Comparison of ENCODE assay signal across 9 cellular contexts in genomic region chr14:92846162-92846897, GRCh38. TPM values are rescaled to one million over a fixed set of nuclear protein-coding genes. Genes with fewer than 3 reads are reported as not detected.
DNase-seq lines count a peak whose midpoint lies in the region; ATAC-seq, FAIRE-seq and TF ChIP-seq lines count a peak whose summit lies in the region.
"Had no signal": no experiment of that assay in that cellular context is flagged by ENCODE, and none has a peak within 500 bp of the region (broad histone marks: within the 10 kb centered on the region; RNA-seq: fewer than 3 reads in every experiment).

No MANE protein-coding gene starts in this region.

- no peak for DNase-seq in Right ventricle myocardium inferior (ENCODE audit: missing footprints)
- DNase-seq in cardiac septum (ENCODE audit: low spot score), result no peak
- peak; percentile 80 for DNase-seq in RCC 7860 (ENCODE audit: low spot score)
- DNase-seq in fibroblast of the aortic adventitia (ENCODE audit: low read depth), result peak; percentile 69
- DNase-seq in HT-29 (ENCODE audit: low spot score), result no peak
- no peak for DNase-seq in type B pancreatic cell (ENCODE audit: extremely low spot score, unreplicated experiment)
- DNase-seq in NCI-H2227 (lab: John Stamatoyannopoulos, UW; ENCODE audit: unreplicated experiment), result no peak

- H3K27me3 Mint-ChIP-seq in type B pancreatic cell, result no peaks in the 10 kb centered on the region

- no peak overlapping the region for H3K4me3 ChIP-seq in fibroblast of the aortic adventitia (ENCODE audit: low read depth, low read length)

- FAIRE-seq in RCC 7860 (lab: Jason Lieb, UNC), result peak; percentile 74
- FAIRE-seq: colon had no signal

- TF ChIP-seq CTCF in fibroblast of the aortic adventitia (IDR thresholded peaks at IDR 0.05; ENCODE audit: insufficient read depth, low read length) (no peak), type B pancreatic cell (conservative IDR thresholded peaks at IDR 0.05) (no peak)

- peaks cover 9% of the 10 kb centered on the region for H3K36me3 Mint-ChIP-seq in type B pancreatic cell

- H3K4me1 Mint-ChIP-seq in type B pancreatic cell (ENCODE audit: unreplicated experiment), result no peaks in the 10 kb centered on the region

- no peak overlapping the region for H3K27ac Mint-ChIP-seq in type B pancreatic cell

- no peak overlapping the region for H3K4me3 Mint-ChIP-seq in type B pancreatic cell

- intact Hi-C loops in Right ventricle myocardium inferior (cut with DNase I) (no loop called here), cardiac septum (cut with DNase I) (no loop called here)

- ATAC-seq in Right ventricle myocardium inferior, result peak; percentile 81
- peak; percentile 80 for ATAC-seq in HG02763 (IDR thresholded peaks at IDR 0.05; ENCODE audit: unreplicated experiment)

- H3K9me3 Mint-ChIP-seq in type B pancreatic cell, result no peaks in the 10 kb centered on the region

RNA-seq across cellular contexts. Expression of gene GOLGA5, which starts 52.2 kb away (rescaled TPM):
- total RNA-seq in Right ventricle myocardium inferior (18.9 TPM), cardiac septum (24.2 TPM), fibroblast of the aortic adventitia (ENCODE audit: low replicate concordance) (35.4 and 70.3 TPM in 2 replicates), type B pancreatic cell (ENCODE audit: low replicate concordance) (27.6 and 38.1 TPM in 2 replicates)
- 7.3 and 8.3 TPM in 2 replicates for total RNA-seq in HT-29 (2014; rRNA removed; shearing (Covaris generic))

Comparison
In these comparisons a context has a peak if more than half of its experiments do, and no peak if none do; other contexts are left out.
1. DNase-seq: peak in RCC 7860 (single experiment) and fibroblast of the aortic adventitia (single experiment); none in Right ventricle myocardium inferior (single experiment), cardiac septum (single experiment), HT-29 (single experiment), type B pancreatic cell (single experiment) and NCI-H2227 (single experiment).